ENCODE assay signal across 15 cellular contexts in genomic region chr17:68468785-68469184, GRCh38. TPM values are rescaled to one million over a fixed set of nuclear protein-coding genes. Genes with fewer than 3 reads are reported as not detected.
A peak's percentile ranks its signal among the peaks of the same experiment; 100 is the strongest.
DNase-seq lines count a peak whose midpoint lies in the region; ATAC-seq and TF ChIP-seq lines count a peak whose summit lies in the region.
"Had no signal": no experiment of that assay in that cellular context is flagged by ENCODE, and none has a peak within 500 bp of the region (broad histone marks: within the 10 kb centered on the region; RNA-seq: fewer than 3 reads in every experiment).

No MANE protein-coding gene starts in this region.

- no peaks in the 10 kb centered on the region for H3K36me3 ChIP-seq in heart left ventricle
- no peaks in the 10 kb centered on the region for H3K36me3 ChIP-seq in osteoblast (ENCODE audit: insufficient read depth, low read length)
- H3K36me3 ChIP-seq: upper lobe of left lung had no signal

- no peaks in the 10 kb centered on the region for H4K20me1 ChIP-seq in osteoblast (ENCODE audit: insufficient read depth, low read length)

- ATAC-seq in heart left ventricle (peak; percentile 37 to 79 (median 52)), HG03039 (IDR thresholded peaks at IDR 0.05; ENCODE audit: unreplicated experiment) (no peak)
- no peak for ATAC-seq in activated CD4-positive, CD25-positive, alpha-beta regulatory T cell treated with anti-CD3 and anti-CD28 coated beads, Interleukin-2, amount 50 U/mL, for 24 hours
- ATAC-seq: mucosa of descending colon; SK-N-SH treated with all-trans-retinoic acid at 6 μM for 48 hours; stimulated activated naive CD8-positive, alpha-beta T cell treated with anti-CD3 and anti-CD28 coated beads, Interleukin-15, Interleukin-2, amounts not matched to agents 100 U/mL and 50 U/mL, for 24 hours had no signal

- intact Hi-C loops in heart left ventricle (cut with DNase I) = loop anchor here (2.0 to 10.0 kb wide), 11 partner anchors 42 to 504 kb away; partner anchors contain the start of genes PRKAR1A (in 5 of the 10) and FAM20A (in 2 of the 10)

- H3K4me3 ChIP-seq in heart left ventricle = no peak overlapping the region
- no peak overlapping the region for H3K4me3 ChIP-seq in osteoblast (ENCODE audit: insufficient read depth, low read length)
- H3K4me3 ChIP-seq: mucosa of descending colon, upper lobe of left lung had no signal

- H3K9me3 ChIP-seq in heart left ventricle = peaks cover 0 to 6% (median 0%) of the 10 kb centered on the region in 12 donors
- H3K9me3 ChIP-seq in osteoblast (ENCODE audit: low read depth, low read length) = no peaks in the 10 kb centered on the region
- H3K9me3 ChIP-seq: mucosa of descending colon, upper lobe of left lung had no signal

- DNase-seq in ELR (ENCODE audit: low read depth) (peak; percentile 50), RPMI7951 (ENCODE audit: low read depth) (peak; percentile 56), heart left ventricle (no peak), osteoblast (ENCODE audit: insufficient read length, low spot score, missing footprints) (no peak), COLO829 (ENCODE audit: low spot score) (no peak)
- DNase-seq: COR-L47; left cardiac atrium; mucosa of descending colon; NCI-H2107; stimulated activated naive CD8-positive, alpha-beta T cell treated with anti-CD3 and anti-CD28 coated beads, Interleukin-15, Interleukin-2, amounts not matched to agents 100 U/mL and 50 U/mL, for 24 hours; T1000; upper lobe of left lung had no signal

- H2AFZ ChIP-seq in osteoblast (ENCODE audit: low read length) = no peak overlapping the region

- no peak for TF ChIP-seq CTCF in heart left ventricle (IDR thresholded peaks at IDR 0.05)
- no peak for TF ChIP-seq CTCF in osteoblast (IDR thresholded peaks at IDR 0.05; ENCODE audit: extremely low read depth, low read depth, low read length)

- H3K4me1 ChIP-seq in heart left ventricle (peaks cover 0 to 29% (median 7%) of the 10 kb centered on the region in 12 donors), osteoblast (ENCODE audit: insufficient read depth, low read length) (peaks cover 8% of the 10 kb centered on the region)
- H3K4me1 ChIP-seq: upper lobe of left lung had no signal

- peak overlapping the region; percentile 71 to 97 (median 90) for H3K27ac ChIP-seq in heart left ventricle
- peak overlapping the region; percentile 32 for H3K27ac ChIP-seq in osteoblast (ENCODE audit: low read depth, low read length)
- H3K27ac ChIP-seq: upper lobe of left lung had no signal

- no peak overlapping the region for H3K4me2 ChIP-seq in osteoblast (ENCODE audit: insufficient read depth, low read length)

- H3K27me3 ChIP-seq in heart left ventricle (no peaks in the 10 kb centered on the region), osteoblast (ENCODE audit: insufficient read depth, low read length) (no peaks in the 10 kb centered on the region)
- H3K27me3 ChIP-seq: upper lobe of left lung had no signal

- WGBS in heart left ventricle, 4 donors = 35 to 42% (median 38%) methylated on average over 1 of the region's 1 CpG

- TF ChIP-seq POLR2A in heart left ventricle (IDR thresholded peaks at IDR 0.05) = no peak

- H3K79me2 ChIP-seq in osteoblast (ENCODE audit: insufficient read depth, low read length) = no peaks in the 10 kb centered on the region

RNA-seq across cellular contexts. Expression of gene WIPI1, which starts 11.5 kb away (rescaled TPM):
- 44.1 and 49.5 TPM in 2 replicates for total RNA-seq in RPMI7951 (2014; rRNA removed; shearing (Covaris generic))
- total RNA-seq in heart left ventricle = 100 to 1,000 TPM in 5 of 9 donors, 10 to 100 TPM in 4; 68.6 to 145 (median 103) TPM
- polyA plus RNA-seq in heart left ventricle = 100 to 1,000 TPM in 1 of 2 donors, 10 to 100 TPM in 1; 57.1 to 128 TPM
- total RNA-seq in osteoblast = 190 and 220 TPM in 2 replicates

RNA-seq across cellular contexts. Expression of gene PRKAR1A, which starts 43.4 kb away (rescaled TPM):
- 192 and 208 TPM in 2 replicates for total RNA-seq in RPMI7951 (2014; rRNA removed; shearing (Covaris generic))
- total RNA-seq in heart left ventricle (1,000 to 10,000 TPM in 3 of 9 donors, 100 to 1,000 TPM in 6; 435 to 1,392 (median 837) TPM), osteoblast (234 and 259 TPM in 2 replicates)
- polyA plus RNA-seq in heart left ventricle = 100 to 1,000 TPM; 192 to 904 TPM

Comparison
In these comparisons a context has a peak if more than half of its experiments do, and no peak if none do; other contexts are left out.
1. DNase-seq: peak in ELR (single experiment) and RPMI7951 (single experiment); none in heart left ventricle (0 of 5), osteoblast (single experiment) and COLO829 (single experiment).
2. ATAC-seq: peak in heart left ventricle (4 of 4); none in activated CD4-positive, CD25-positive, alpha-beta regulatory T cell treated with anti-CD3 and anti-CD28 coated beads, Interleukin-2, amount 50 U/mL, for 24 hours (0 of 2) and HG03039 (single experiment).